Comparison of ENCODE assay signal across 1 cellular context in genomic region chr3:194711913-194712312, GRCh38.
A peak's percentile ranks its signal among the peaks of the same experiment; 100 is the strongest.
TF ChIP-seq lines count a peak whose summit lies in the region.

No MANE protein-coding gene starts in this region.

TF ChIP-seq in HCT116, 20 proteins besides CTCF, POLR2A, EP300 and RAD21 (continued from another document):
- TF ChIP-seq ZBTB33 (IDR thresholded peaks at IDR 0.05; ENCODE audit: extremely low read depth, insufficient replicate concordance, low read length) (no peak), TCF7L2 (IDR thresholded peaks at IDR 0.05; ENCODE audit: borderline replicate concordance, extremely low read depth, insufficient read depth, insufficient read length) (no peak), SRF (IDR thresholded peaks at IDR 0.05; ENCODE audit: low read depth) (no peak), CEBPB (IDR thresholded peaks at IDR 0.05; ENCODE audit: low read depth) (no peak), SP1 (IDR thresholded peaks at IDR 0.05; ENCODE audit: low read depth) (peak; percentile 27; the same call in 1 of the 2 replicates), YY1 (IDR thresholded peaks at IDR 0.05; ENCODE audit: extremely low read depth, insufficient replicate concordance, low read depth, low read length) (no peak), EGR1 (IDR thresholded peaks at IDR 0.05; ENCODE audit: low read depth) (no peak), REST (IDR thresholded peaks at IDR 0.05; ENCODE audit: low read depth) (no peak), FOSL1 (IDR thresholded peaks at IDR 0.05; ENCODE audit: low read depth) (peak; percentile 35; the same call in 1 of the 2 replicates)
